ENCODE assay signal across 1 cellular context in the genomic region with DNA sequence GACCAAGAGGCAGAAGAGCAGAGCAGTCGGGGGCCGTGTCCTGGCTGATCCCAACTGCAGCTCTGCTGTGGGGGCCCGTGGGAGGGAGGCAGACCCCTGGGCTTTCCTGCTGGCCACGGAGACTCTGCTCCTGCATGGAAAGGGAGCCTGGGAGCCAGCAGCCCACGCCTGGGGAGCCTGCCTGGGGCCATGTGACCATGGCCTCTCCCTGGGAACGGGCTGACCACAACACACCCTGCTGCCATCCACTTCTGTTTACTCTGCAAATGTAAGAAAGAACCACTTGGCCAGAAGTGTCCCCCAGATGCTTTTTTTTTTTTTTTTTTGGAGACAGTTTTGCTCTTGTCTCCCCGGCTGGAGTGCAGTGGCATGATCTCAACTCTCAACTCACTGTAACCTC.
TF ChIP-seq lines count a peak whose summit lies in the region.

No MANE protein-coding gene starts in this region.

TF ChIP-seq in H1, 55 proteins besides CTCF, POLR2A, EP300 and RAD21:
- TF ChIP-seq KDM4A (IDR thresholded peaks at IDR 0.05; ENCODE audit: low read depth, low read length, severe bottlenecking) (no peak), EGR1 (IDR thresholded peaks at IDR 0.05; ENCODE audit: borderline replicate concordance, low read depth, low read length) (no peak)
